ENCODE assay signal across 1 cellular context in the genomic region with DNA sequence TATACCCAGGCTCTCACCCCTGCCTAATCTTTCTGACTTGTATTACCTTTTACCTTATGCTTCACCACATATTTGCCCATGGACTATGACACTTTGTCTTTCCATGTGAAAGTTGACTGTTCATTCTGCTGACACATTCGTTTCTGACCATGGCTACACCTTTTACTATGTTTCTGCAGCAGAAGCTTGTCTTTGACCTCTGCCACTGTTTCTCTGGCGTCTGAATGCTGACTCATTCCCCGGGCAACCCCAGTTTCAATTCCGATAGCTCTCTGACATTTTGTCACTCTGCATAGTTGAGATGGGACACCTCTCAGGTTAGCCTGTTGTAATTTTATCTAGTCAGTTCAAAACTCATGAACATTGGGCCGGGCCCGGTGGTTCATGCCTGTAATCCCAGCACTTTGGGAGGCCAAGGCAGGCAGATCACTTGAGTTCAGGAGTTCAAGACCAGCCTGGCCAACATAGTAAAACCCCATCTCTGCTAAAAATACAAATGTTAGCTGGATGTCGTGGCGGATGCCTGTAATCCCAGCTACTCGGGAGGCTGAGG.
TF ChIP-seq lines count a peak whose summit lies in the region.

No MANE protein-coding gene starts in this region.

TF ChIP-seq in K562, 482 proteins besides CTCF, POLR2A, EP300 and RAD21 (continued from another document and continues in another):
- TF ChIP-seq, protein P1, sequence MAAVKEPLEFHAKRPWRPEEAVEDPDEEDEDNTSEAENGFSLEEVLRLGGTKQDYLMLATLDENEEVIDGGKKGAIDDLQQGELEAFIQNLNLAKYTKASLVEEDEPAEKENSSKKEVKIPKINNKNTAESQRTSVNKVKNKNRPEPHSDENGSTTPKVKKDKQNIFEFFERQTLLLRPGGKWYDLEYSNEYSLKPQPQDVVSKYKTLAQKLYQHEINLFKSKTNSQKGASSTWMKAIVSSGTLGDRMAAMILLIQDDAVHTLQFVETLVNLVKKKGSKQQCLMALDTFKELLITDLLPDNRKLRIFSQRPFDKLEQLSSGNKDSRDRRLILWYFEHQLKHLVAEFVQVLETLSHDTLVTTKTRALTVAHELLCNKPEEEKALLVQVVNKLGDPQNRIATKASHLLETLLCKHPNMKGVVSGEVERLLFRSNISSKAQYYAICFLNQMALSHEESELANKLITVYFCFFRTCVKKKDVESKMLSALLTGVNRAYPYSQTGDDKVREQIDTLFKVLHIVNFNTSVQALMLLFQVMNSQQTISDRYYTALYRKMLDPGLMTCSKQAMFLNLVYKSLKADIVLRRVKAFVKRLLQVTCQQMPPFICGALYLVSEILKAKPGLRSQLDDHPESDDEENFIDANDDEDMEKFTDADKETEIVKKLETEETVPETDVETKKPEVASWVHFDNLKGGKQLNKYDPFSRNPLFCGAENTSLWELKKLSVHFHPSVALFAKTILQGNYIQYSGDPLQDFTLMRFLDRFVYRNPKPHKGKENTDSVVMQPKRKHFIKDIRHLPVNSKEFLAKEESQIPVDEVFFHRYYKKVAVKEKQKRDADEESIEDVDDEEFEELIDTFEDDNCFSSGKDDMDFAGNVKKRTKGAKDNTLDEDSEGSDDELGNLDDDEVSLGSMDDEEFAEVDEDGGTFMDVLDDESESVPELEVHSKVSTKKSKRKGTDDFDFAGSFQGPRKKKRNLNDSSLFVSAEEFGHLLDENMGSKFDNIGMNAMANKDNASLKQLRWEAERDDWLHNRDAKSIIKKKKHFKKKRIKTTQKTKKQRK (IDR thresholded peaks at IDR 0.05; ENCODE audit: borderline replicate concordance, low read depth, low read length): no peak
- TF ChIP-seq, protein P2, sequence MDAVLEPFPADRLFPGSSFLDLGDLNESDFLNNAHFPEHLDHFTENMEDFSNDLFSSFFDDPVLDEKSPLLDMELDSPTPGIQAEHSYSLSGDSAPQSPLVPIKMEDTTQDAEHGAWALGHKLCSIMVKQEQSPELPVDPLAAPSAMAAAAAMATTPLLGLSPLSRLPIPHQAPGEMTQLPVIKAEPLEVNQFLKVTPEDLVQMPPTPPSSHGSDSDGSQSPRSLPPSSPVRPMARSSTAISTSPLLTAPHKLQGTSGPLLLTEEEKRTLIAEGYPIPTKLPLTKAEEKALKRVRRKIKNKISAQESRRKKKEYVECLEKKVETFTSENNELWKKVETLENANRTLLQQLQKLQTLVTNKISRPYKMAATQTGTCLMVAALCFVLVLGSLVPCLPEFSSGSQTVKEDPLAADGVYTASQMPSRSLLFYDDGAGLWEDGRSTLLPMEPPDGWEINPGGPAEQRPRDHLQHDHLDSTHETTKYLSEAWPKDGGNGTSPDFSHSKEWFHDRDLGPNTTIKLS (IDR thresholded peaks at IDR 0.05; ENCODE audit: borderline replicate concordance, low read depth): no peak
- TF ChIP-seq CBFA2T3 (IDR thresholded peaks at IDR 0.05) (peak; percentile 20; the same call in 1 of the 2 replicates), KDM2B (CRISPR knock-in tag; IDR thresholded peaks at IDR 0.05) (no peak), ZNF79 (CRISPR knock-in tag; IDR thresholded peaks at IDR 0.05; ENCODE audit: low read depth) (no peak), KLF13 (tag; IDR thresholded peaks at IDR 0.05; ENCODE audit: borderline replicate concordance, low read depth) (no peak), CTBP1 (IDR thresholded peaks at IDR 0.05; ENCODE audit: borderline replicate concordance) (peak; percentile 44; the same call in 1 of the 2 replicates), RAD51 (IDR thresholded peaks at IDR 0.05; ENCODE audit: borderline replicate concordance, low read depth) (no peak), ZSCAN29 (IDR thresholded peaks at IDR 0.05) (no peak), DACH1 (IDR thresholded peaks at IDR 0.05; ENCODE audit: partially characterized antibody) (no peak), SLC30A9 (CRISPR knock-in tag; IDR thresholded peaks at IDR 0.05) (no peak), TCF7 (IDR thresholded peaks at IDR 0.05; ENCODE audit: borderline replicate concordance) (no peak), ZNF12 (CRISPR knock-in tag; IDR thresholded peaks at IDR 0.05) (no peak), RBM39 (optimal IDR thresholded peaks at IDR 0.05; ENCODE audit: low read depth, low read length) (no peak), SIX5 (IDR thresholded peaks at IDR 0.05; ENCODE audit: borderline replicate concordance in 1 of 2, insufficient read depth in 1 of 2, low read depth in 1 of 2, low read length in 2 of 2) (no peak), RBM34 (IDR thresholded peaks at IDR 0.05; ENCODE audit: borderline replicate concordance, insufficient read depth, low read length) (no peak), SMAD2 (IDR thresholded peaks at IDR 0.05; ENCODE audit: low read depth, low read length) (no peak), FOSL1 (tag; conservative IDR thresholded peaks at IDR 0.05) (peak; percentile 56; the same call in 1 of the 2 replicates), NRF1 (conservative IDR thresholded peaks at IDR 0.05 in 1 of 2, IDR thresholded peaks at IDR 0.05 in 1 of 2) (peak in 1 of 2 experiments; percentile 44; a peak in 1 of 4 replicates), ZNF146 (CRISPR knock-in tag; IDR thresholded peaks at IDR 0.05; ENCODE audit: unreplicated experiment) (no peak), SRSF1 (IDR thresholded peaks at IDR 0.05; ENCODE audit: low read depth, low read length) (no peak), KLF16 (IDR thresholded peaks at IDR 0.05) (no peak), COPS2 (conservative IDR thresholded peaks at IDR 0.05) (no peak), CHCHD3 (CRISPR knock-in tag; IDR thresholded peaks at IDR 0.05) (no peak), ZNF780A (CRISPR knock-in tag; IDR thresholded peaks at IDR 0.05) (no peak), NR4A1 (CRISPR knock-in tag; IDR thresholded peaks at IDR 0.05) (no peak), NR4A1 (tag; IDR thresholded peaks at IDR 0.05) (no peak), NFATC3 (IDR thresholded peaks at IDR 0.05) (no peak), HMGN3 (IDR thresholded peaks at IDR 0.05; ENCODE audit: borderline replicate concordance, extremely low read depth, insufficient read length, low read depth, low read length) (no peak), RCOR1 (IDR thresholded peaks at IDR 0.05; ENCODE audit: borderline replicate concordance in 1 of 2, low read depth in 2 of 2, low read length in 2 of 2) (no peak), CHD2 (IDR thresholded peaks at IDR 0.05; ENCODE audit: low read depth, low read length) (no peak), PURB (CRISPR knock-in tag; IDR thresholded peaks at IDR 0.05; ENCODE audit: low read depth) (no peak), KHSRP (IDR thresholded peaks at IDR 0.05) (no peak), FOXA1 (IDR thresholded peaks at IDR 0.05; ENCODE audit: borderline replicate concordance) (no peak)
- TF ChIP-seq, protein P3, sequence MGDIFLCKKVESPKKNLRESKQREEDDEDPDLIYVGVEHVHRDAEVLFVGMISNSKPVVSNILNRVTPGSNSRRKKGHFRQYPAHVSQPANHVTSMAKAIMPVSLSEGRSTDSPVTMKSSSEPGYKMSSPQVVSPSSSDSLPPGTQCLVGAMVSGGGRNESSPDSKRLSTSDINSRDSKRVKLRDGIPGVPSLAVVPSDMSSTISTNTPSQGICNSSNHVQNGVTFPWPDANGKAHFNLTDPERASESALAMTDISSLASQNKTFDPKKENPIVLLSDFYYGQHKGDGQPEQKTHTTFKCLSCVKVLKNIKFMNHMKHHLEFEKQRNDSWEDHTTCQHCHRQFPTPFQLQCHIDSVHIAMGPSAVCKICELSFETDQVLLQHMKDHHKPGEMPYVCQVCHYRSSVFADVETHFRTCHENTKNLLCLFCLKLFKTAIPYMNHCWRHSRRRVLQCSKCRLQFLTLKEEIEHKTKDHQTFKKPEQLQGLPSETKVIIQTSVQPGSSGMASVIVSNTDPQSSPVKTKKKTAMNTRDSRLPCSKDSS (IDR thresholded peaks at IDR 0.05; ENCODE audit: low read depth, partially characterized antibody): no peak
- TF ChIP-seq, protein P4, sequence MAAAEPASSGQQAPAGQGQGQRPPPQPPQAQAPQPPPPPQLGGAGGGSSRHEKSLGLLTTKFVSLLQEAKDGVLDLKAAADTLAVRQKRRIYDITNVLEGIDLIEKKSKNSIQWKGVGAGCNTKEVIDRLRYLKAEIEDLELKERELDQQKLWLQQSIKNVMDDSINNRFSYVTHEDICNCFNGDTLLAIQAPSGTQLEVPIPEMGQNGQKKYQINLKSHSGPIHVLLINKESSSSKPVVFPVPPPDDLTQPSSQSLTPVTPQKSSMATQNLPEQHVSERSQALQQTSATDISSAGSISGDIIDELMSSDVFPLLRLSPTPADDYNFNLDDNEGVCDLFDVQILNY (CRISPR knock-in tag; IDR thresholded peaks at IDR 0.05): no peak
- TF ChIP-seq, protein P5, sequence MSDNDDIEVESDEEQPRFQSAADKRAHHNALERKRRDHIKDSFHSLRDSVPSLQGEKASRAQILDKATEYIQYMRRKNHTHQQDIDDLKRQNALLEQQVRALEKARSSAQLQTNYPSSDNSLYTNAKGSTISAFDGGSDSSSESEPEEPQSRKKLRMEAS (CRISPR knock-in tag; IDR thresholded peaks at IDR 0.05): no peak
- TF ChIP-seq, protein P6, sequence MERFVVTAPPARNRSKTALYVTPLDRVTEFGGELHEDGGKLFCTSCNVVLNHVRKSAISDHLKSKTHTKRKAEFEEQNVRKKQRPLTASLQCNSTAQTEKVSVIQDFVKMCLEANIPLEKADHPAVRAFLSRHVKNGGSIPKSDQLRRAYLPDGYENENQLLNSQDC (CRISPR knock-in tag; IDR thresholded peaks at IDR 0.05): no peak
- TF ChIP-seq, protein P7, sequence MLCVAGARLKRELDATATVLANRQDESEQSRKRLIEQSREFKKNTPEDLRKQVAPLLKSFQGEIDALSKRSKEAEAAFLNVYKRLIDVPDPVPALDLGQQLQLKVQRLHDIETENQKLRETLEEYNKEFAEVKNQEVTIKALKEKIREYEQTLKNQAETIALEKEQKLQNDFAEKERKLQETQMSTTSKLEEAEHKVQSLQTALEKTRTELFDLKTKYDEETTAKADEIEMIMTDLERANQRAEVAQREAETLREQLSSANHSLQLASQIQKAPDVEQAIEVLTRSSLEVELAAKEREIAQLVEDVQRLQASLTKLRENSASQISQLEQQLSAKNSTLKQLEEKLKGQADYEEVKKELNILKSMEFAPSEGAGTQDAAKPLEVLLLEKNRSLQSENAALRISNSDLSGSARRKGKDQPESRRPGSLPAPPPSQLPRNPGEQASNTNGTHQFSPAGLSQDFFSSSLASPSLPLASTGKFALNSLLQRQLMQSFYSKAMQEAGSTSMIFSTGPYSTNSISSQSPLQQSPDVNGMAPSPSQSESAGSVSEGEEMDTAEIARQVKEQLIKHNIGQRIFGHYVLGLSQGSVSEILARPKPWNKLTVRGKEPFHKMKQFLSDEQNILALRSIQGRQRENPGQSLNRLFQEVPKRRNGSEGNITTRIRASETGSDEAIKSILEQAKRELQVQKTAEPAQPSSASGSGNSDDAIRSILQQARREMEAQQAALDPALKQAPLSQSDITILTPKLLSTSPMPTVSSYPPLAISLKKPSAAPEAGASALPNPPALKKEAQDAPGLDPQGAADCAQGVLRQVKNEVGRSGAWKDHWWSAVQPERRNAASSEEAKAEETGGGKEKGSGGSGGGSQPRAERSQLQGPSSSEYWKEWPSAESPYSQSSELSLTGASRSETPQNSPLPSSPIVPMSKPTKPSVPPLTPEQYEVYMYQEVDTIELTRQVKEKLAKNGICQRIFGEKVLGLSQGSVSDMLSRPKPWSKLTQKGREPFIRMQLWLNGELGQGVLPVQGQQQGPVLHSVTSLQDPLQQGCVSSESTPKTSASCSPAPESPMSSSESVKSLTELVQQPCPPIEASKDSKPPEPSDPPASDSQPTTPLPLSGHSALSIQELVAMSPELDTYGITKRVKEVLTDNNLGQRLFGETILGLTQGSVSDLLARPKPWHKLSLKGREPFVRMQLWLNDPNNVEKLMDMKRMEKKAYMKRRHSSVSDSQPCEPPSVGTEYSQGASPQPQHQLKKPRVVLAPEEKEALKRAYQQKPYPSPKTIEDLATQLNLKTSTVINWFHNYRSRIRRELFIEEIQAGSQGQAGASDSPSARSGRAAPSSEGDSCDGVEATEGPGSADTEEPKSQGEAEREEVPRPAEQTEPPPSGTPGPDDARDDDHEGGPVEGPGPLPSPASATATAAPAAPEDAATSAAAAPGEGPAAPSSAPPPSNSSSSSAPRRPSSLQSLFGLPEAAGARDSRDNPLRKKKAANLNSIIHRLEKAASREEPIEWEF (CRISPR knock-in tag; IDR thresholded peaks at IDR 0.05): no peak
